In the genomic region with DNA sequence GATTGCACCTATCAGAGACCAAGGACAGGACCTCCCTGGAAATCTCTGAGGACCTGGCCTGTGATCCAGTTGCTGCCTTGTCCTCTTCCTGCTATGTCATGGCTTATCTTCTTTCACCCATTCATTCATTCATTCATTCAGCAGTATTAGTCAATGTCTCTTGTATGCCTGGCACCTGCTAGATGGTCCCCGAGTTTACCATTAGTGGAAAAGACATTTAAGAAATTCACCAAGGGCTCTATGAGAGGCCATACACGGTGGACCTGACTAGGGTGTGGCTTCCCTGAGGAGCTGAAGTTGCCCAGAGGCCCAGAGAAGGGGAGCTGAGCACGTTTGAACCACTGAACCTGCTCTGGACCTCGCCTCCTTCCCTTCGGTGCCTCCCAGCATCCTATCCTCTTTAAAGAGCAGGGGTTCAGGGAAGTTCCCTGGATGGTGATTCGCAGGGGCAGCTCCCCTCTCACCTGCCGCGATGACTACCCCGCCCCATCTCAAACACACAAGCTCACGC, we compare ENCODE assay signal across 8 cellular contexts. TPM values are rescaled to one million over a fixed set of nuclear protein-coding genes. Genes with fewer than 3 reads are reported as not detected.
DNase-seq lines count a peak whose midpoint lies in the region; ATAC-seq and TF ChIP-seq lines count a peak whose summit lies in the region.

No MANE protein-coding gene starts in this region.

- H3K4me3 Mint-ChIP-seq in WTC11: peak overlapping the region; percentile 92

- H3K4me2 ChIP-seq in GM23248 (ENCODE audit: unreplicated experiment): peak overlapping the region; percentile 93

- H3K4me1 Mint-ChIP-seq in WTC11: peaks cover 50% of the 10 kb centered on the region

- peak overlapping the region; percentile 80 for H3K4me3 ChIP-seq in GM23248
- peak overlapping the region; percentile 59 for H3K4me3 ChIP-seq in right cardiac atrium (ENCODE audit: low read length)
- H3K4me3 ChIP-seq in skeletal muscle tissue (ENCODE audit: low read length in 3 of 3): peak overlapping the region; percentile 75 to 82 (median 78)

- ATAC-seq in WTC11 (no peak), right cardiac atrium (no peak), GM18907 (IDR thresholded peaks at IDR 0.05; ENCODE audit: unreplicated experiment) (no peak)

- peaks cover 24% of the 10 kb centered on the region for H3K79me2 ChIP-seq in GM23248 (ENCODE audit: insufficient read depth)

- peak overlapping the region; percentile 83 for H2AFZ ChIP-seq in GM23248

- H3K4me1 ChIP-seq in GM23248 (ENCODE audit: insufficient read depth) (peaks cover 12% of the 10 kb centered on the region), right cardiac atrium (ENCODE audit: control insufficient read depth, insufficient read depth, low read length) (peaks cover 5% of the 10 kb centered on the region), skeletal muscle tissue (ENCODE audit: control insufficient read depth in 3 of 3, insufficient read depth in 3 of 3, low read length in 3 of 3) (peaks cover 21 to 38% (median 24%) of the 10 kb centered on the region in 3 donors)

- intact Hi-C loops in right cardiac atrium (cut with DNase I): no loop called here

- 29 to 46% methylated on average over 10 of the region's 10 CpGs for WGBS in GM23248 (ENCODE audit: low coverage in 1 of 2, low lambda C conversion rate in 2 of 2, missing lambda C conversion rate in 2 of 2), 2 experiments
- WGBS in right cardiac atrium: 24% methylated on average over 10 of the region's 10 CpGs

- no peaks in the 10 kb centered on the region for H3K9me2 ChIP-seq in GM23248 (ENCODE audit: insufficient read depth)

- no peaks in the 10 kb centered on the region for H4K20me1 ChIP-seq in GM23248 (ENCODE audit: insufficient read depth)

- CTCF ChIA-PET in WTC11 (lab: Charles Lee): interaction anchor here (0.7 to 2.2 kb wide), 21 partner anchors 10 to 662 kb away, joined by 3 to 45 read pairs (median 8); a partner anchor contains a TSS

- H3K36me3 Mint-ChIP-seq in WTC11: peaks cover 58% of the 10 kb centered on the region

- in situ Hi-C loops in GM23248 (cut with MboI): no loop called here

- no peak for TF ChIP-seq CTCF in WTC11 (IDR thresholded peaks at IDR 0.05)

- peak overlapping the region; percentile 89 for H3K27ac Mint-ChIP-seq in WTC11

- H3K9ac ChIP-seq in GM23248 (peak overlapping the region; percentile 93), skeletal muscle tissue (ENCODE audit: low read depth in 1 of 3, low read length in 3 of 3) (peak overlapping the region; percentile 66 to 86 (median 85))

- 0 out of 2 replicates have a peak, but pooled peaks cover 13% of the 10 kb centered on the region for H3F3A ChIP-seq in GM23248 (ENCODE audit: insufficient read depth)

- DNase-seq in GM23248 (peak; percentile 20), WTC11 (ENCODE audit: low spot score) (no peak), right cardiac atrium (no peak), activated gamma-delta T cell treated with Interleukin-2 at 50 U/mL for 16 hours (no peak), NCI-H526 treated with DMSO at 0.1 percent for 48 hours (lab: John Stamatoyannopoulos, UW) (no peak)
- no peak for DNase-seq in activated CD4-positive, alpha-beta T cell treated with anti-CD3 and anti-CD28 coated beads for 4 hours

- peaks cover 27% of the 10 kb centered on the region for H3K9me3 Mint-ChIP-seq in WTC11

- peaks cover 12% of the 10 kb centered on the region; the same call in 1 of the 2 replicates for H3K36me3 ChIP-seq in GM23248 (ENCODE audit: low read depth)
- H3K36me3 ChIP-seq in skeletal muscle tissue (ENCODE audit: control insufficient read depth in 3 of 3, insufficient read depth in 3 of 3, low read length in 3 of 3): peaks cover 7 to 10% (median 9%) of the 10 kb centered on the region in 3 donors

- H3K9me3 ChIP-seq in GM23248 (ENCODE audit: low read depth) (no peaks in the 10 kb centered on the region), right cardiac atrium (ENCODE audit: control insufficient read depth, low read length) (no peaks in the 10 kb centered on the region), skeletal muscle tissue (ENCODE audit: control insufficient read depth in 3 of 3, low read length in 3 of 3) (no peaks in the 10 kb centered on the region)

- H3K27me3 ChIP-seq in GM23248 (replicated peaks; ENCODE audit: insufficient read depth): no peaks in the 10 kb centered on the region
- H3K27me3 ChIP-seq in right cardiac atrium (ENCODE audit: control insufficient read depth, insufficient read depth): no peaks in the 10 kb centered on the region
- H3K27me3 ChIP-seq in skeletal muscle tissue (ENCODE audit: control insufficient read depth in 3 of 3, insufficient read depth in 3 of 3, low read length in 3 of 3): no peaks in the 10 kb centered on the region

- H3K27ac ChIP-seq in GM23248 (peak overlapping the region; percentile 86), right cardiac atrium (ENCODE audit: low read length) (peak overlapping the region; percentile 25), skeletal muscle tissue (ENCODE audit: low read depth, low read length) (peak overlapping the region; percentile 90)

- peaks cover 16% of the 10 kb centered on the region for H3K27me3 Mint-ChIP-seq in WTC11 (ENCODE audit: low read depth)

- POLR2A ChIA-PET in WTC11 (lab: Charles Lee): interaction anchor here (1.1 to 3.1 kb wide), 5 partner anchors 20 to 117 kb away, joined by 3 to 27 read pairs (median 5); a partner anchor contains a TSS

TF ChIP-seq in WTC11, 78 proteins besides CTCF, POLR2A, EP300 and RAD21 (continues in another document):
- TF ChIP-seq HMGA2 (CRISPR knock-in tag; IDR thresholded peaks at IDR 0.05) (no peak), TP53 (CRISPR knock-in tag; IDR thresholded peaks at IDR 0.05) (no peak), RELA (CRISPR knock-in tag; IDR thresholded peaks at IDR 0.05; ENCODE audit: borderline replicate concordance) (no peak), CREM (CRISPR knock-in tag; IDR thresholded peaks at IDR 0.05) (no peak), NR3C1 (CRISPR knock-in tag; conservative IDR thresholded peaks at IDR 0.05; ENCODE audit: low read depth) (no peak)
- TF ChIP-seq, protein P1, sequence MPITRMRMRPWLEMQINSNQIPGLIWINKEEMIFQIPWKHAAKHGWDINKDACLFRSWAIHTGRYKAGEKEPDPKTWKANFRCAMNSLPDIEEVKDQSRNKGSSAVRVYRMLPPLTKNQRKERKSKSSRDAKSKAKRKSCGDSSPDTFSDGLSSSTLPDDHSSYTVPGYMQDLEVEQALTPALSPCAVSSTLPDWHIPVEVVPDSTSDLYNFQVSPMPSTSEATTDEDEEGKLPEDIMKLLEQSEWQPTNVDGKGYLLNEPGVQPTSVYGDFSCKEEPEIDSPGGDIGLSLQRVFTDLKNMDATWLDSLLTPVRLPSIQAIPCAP (CRISPR knock-in tag; IDR thresholded peaks at IDR 0.05): no peak
- TF ChIP-seq, protein P2, sequence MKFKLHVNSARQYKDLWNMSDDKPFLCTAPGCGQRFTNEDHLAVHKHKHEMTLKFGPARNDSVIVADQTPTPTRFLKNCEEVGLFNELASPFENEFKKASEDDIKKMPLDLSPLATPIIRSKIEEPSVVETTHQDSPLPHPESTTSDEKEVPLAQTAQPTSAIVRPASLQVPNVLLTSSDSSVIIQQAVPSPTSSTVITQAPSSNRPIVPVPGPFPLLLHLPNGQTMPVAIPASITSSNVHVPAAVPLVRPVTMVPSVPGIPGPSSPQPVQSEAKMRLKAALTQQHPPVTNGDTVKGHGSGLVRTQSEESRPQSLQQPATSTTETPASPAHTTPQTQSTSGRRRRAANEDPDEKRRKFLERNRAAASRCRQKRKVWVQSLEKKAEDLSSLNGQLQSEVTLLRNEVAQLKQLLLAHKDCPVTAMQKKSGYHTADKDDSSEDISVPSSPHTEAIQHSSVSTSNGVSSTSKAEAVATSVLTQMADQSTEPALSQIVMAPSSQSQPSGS (CRISPR knock-in tag; IDR thresholded peaks at IDR 0.05; ENCODE audit: borderline replicate concordance, low read depth): no peak
- TF ChIP-seq, protein P3, sequence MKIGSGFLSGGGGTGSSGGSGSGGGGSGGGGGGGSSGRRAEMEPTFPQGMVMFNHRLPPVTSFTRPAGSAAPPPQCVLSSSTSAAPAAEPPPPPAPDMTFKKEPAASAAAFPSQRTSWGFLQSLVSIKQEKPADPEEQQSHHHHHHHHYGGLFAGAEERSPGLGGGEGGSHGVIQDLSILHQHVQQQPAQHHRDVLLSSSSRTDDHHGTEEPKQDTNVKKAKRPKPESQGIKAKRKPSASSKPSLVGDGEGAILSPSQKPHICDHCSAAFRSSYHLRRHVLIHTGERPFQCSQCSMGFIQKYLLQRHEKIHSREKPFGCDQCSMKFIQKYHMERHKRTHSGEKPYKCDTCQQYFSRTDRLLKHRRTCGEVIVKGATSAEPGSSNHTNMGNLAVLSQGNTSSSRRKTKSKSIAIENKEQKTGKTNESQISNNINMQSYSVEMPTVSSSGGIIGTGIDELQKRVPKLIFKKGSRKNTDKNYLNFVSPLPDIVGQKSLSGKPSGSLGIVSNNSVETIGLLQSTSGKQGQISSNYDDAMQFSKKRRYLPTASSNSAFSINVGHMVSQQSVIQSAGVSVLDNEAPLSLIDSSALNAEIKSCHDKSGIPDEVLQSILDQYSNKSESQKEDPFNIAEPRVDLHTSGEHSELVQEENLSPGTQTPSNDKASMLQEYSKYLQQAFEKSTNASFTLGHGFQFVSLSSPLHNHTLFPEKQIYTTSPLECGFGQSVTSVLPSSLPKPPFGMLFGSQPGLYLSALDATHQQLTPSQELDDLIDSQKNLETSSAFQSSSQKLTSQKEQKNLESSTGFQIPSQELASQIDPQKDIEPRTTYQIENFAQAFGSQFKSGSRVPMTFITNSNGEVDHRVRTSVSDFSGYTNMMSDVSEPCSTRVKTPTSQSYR (CRISPR knock-in tag; IDR thresholded peaks at IDR 0.05): no peak

RNA-seq across cellular contexts. Expression of a gene that starts 0.7 kb away (rescaled TPM):
- total RNA-seq in GM23248 (2014; rRNA removed; shearing (Covaris generic)): 262 and 335 TPM in 2 replicates
- polyA plus RNA-seq in GM23248 (2016; fragmentation: Nextera tagmentation; extraction: Ambion mirVana) (2,233 and 2,246 TPM in 2 replicates), right cardiac atrium (369 TPM)
- total RNA-seq in WTC11 (2021) (1,424 to 1,978 TPM (median 1,885 TPM) in 3 replicates), right cardiac atrium (100 to 1,000 TPM; 250 to 364 (median 272) TPM), skeletal muscle tissue (76.7 TPM)

RNA-seq across cellular contexts. Expression of a gene that starts 35.8 kb away (rescaled TPM):
- 8.5 and 16.6 TPM in 2 replicates for total RNA-seq in GM23248 (2014; rRNA removed; shearing (Covaris generic))
- polyA plus RNA-seq in GM23248 (2016; fragmentation: Nextera tagmentation; extraction: Ambion mirVana) (5.7 and 6.1 TPM in 2 replicates), right cardiac atrium (23.4 TPM)
- total RNA-seq in WTC11 (2021) (17.2 to 21.1 TPM (median 19.9 TPM) in 3 replicates), right cardiac atrium (10 to 100 TPM; 12.0 to 27.2 (median 21.0) TPM), skeletal muscle tissue (2.1 TPM)

RNA-seq across cellular contexts. Expression of a gene that starts 54.7 kb away (rescaled TPM):
- 1.2 and 2.3 TPM in 2 replicates for total RNA-seq in GM23248 (2014; rRNA removed; shearing (Covaris generic))
- polyA plus RNA-seq in GM23248 (2016; fragmentation: Nextera tagmentation; extraction: Ambion mirVana) (0.73 and 0.76 TPM in 2 replicates), right cardiac atrium (5.0 TPM)
- total RNA-seq in WTC11 (2021) (10.9 to 12.5 TPM (median 11.3 TPM) in 3 replicates), right cardiac atrium (10 to 100 TPM in 2 of 4 donors, 1 to 10 TPM in 2; 6.1 to 11.6 (median 9.2) TPM), skeletal muscle tissue (1.0 TPM)

Comparison
In these comparisons a context has a peak if more than half of its experiments do, and no peak if none do; other contexts are left out.
1. H3K27ac ChIP-seq: peak in every context shown above with its lines; median percentile 90 in skeletal muscle tissue; 86 in GM23248; 25 in right cardiac atrium.